ENCODE assay signal across 9 cellular contexts in genomic region chr3:11591006-11591360, GRCh38. TPM values are rescaled to one million over a fixed set of nuclear protein-coding genes. Genes with fewer than 3 reads are reported as not detected.
DNase-seq lines count a peak whose midpoint lies in the region; ATAC-seq and TF ChIP-seq lines count a peak whose summit lies in the region.
"Had no signal": no experiment of that assay in that cellular context is flagged by ENCODE, and none has a peak within 500 bp of the region (broad histone marks: within the 10 kb centered on the region; RNA-seq: fewer than 3 reads in every experiment).

No MANE protein-coding gene starts in this region.

- DNase-seq in CD4-positive, alpha-beta T cell: no peak
- peak; percentile 44 for DNase-seq in fibroblast of the aortic adventitia (ENCODE audit: low read depth)
- DNase-seq in trophoblast cell: no peak
- no peak for DNase-seq in 8988T
- no peak for DNase-seq in left lobe of liver (ENCODE audit: low spot score)
- no peak for DNase-seq in amygdala (lab: John Stamatoyannopoulos, UW)
- DNase-seq in SHP77 (lab: John Stamatoyannopoulos, UW): no peak
- DNase-seq: activated CD8-positive, alpha-beta memory T cell treated with anti-CD3 and anti-CD28 coated beads, Interleukin-2, amount 50 U/mL, for 48 hours had no signal

- H3K27ac Mint-ChIP-seq in CD4-positive, alpha-beta T cell: peak overlapping the region; percentile 64

- peak overlapping the region; percentile 18 for H2BK120ac ChIP-seq in trophoblast cell (ENCODE audit: insufficient read depth, low read length, poor library complexity)

- peak overlapping the region; percentile 8 for H4K12ac ChIP-seq in trophoblast cell (ENCODE audit: low read depth, low read length)

- H3K4me3 ChIP-seq in fibroblast of the aortic adventitia (ENCODE audit: low read depth, low read length) (no peak overlapping the region), trophoblast cell (ENCODE audit: low read depth, low read length) (no peak overlapping the region)

- peak overlapping the region; percentile 30 for H4K8ac ChIP-seq in trophoblast cell (ENCODE audit: low read depth, low read length)

- intact Hi-C loops in CD4-positive, alpha-beta T cell (cut with DNase I, micrococcal nuclease): no loop called here

- CTCF ChIA-PET in CD4-positive, alpha-beta T cell (lab: Charles Lee): interaction anchor here (0.7 kb wide), 1 partner anchor 43 kb away, joined by 3 read pairs; no protein-coding TSS in a partner anchor

- H3K36me3 Mint-ChIP-seq in CD4-positive, alpha-beta T cell (ENCODE audit: low read depth): peaks cover 76% of the 10 kb centered on the region

- H3K79me1 ChIP-seq in trophoblast cell (ENCODE audit: low read length): peaks cover 20% of the 10 kb centered on the region

- peak overlapping the region; percentile 55 for H3K4me2 ChIP-seq in trophoblast cell (ENCODE audit: low read length)

- no peak overlapping the region for H3K18ac ChIP-seq in trophoblast cell (ENCODE audit: low read length)

- no peaks in the 10 kb centered on the region for H3K27me3 Mint-ChIP-seq in CD4-positive, alpha-beta T cell

- no peak for TF ChIP-seq CTCF in CD4-positive, alpha-beta T cell (IDR thresholded peaks at IDR 0.05)
- TF ChIP-seq CTCF in VCaP (conservative IDR thresholded peaks at IDR 0.05) (no peak), fibroblast of the aortic adventitia (IDR thresholded peaks at IDR 0.05; ENCODE audit: insufficient read depth, low read length) (no peak)

- H3K14ac ChIP-seq in trophoblast cell (ENCODE audit: low read length): peak overlapping the region; percentile 18

- peaks cover 18% of the 10 kb centered on the region for H3K79me2 ChIP-seq in trophoblast cell (ENCODE audit: control insufficient read depth, insufficient read depth, low read length, poor library complexity)

- peak overlapping the region; percentile 58 for H2BK5ac ChIP-seq in trophoblast cell (ENCODE audit: low read depth, low read length, poor library complexity)

- peak overlapping the region; percentile 12 for H2BK12ac ChIP-seq in trophoblast cell (ENCODE audit: low read length)

- no peak overlapping the region for H2AK5ac ChIP-seq in trophoblast cell (ENCODE audit: low read length)

- H3K23ac ChIP-seq in trophoblast cell (ENCODE audit: low read length): no peak overlapping the region

- peaks cover 82% of the 10 kb centered on the region for H3K4me1 Mint-ChIP-seq in CD4-positive, alpha-beta T cell (ENCODE audit: low read depth)

- peak overlapping the region; percentile 60 for H4K91ac ChIP-seq in trophoblast cell (ENCODE audit: low read depth, low read length)

- no peaks in the 10 kb centered on the region for H3K9me3 Mint-ChIP-seq in CD4-positive, alpha-beta T cell

- H3K27me3 ChIP-seq in CD4-positive, alpha-beta T cell (ENCODE audit: control insufficient read depth, insufficient read depth, low read length): no peaks in the 10 kb centered on the region
- H3K27me3 ChIP-seq in trophoblast cell (ENCODE audit: insufficient read depth, low read length): no peaks in the 10 kb centered on the region

- H3K27ac ChIP-seq in CD4-positive, alpha-beta T cell (ENCODE audit: low read depth, low read length): no peak overlapping the region
- H3K27ac ChIP-seq in VCaP (peak overlapping the region; percentile 39), trophoblast cell (ENCODE audit: low read depth, low read length) (peak overlapping the region; percentile 95)

- POLR2A ChIA-PET in CD4-positive, alpha-beta T cell (lab: Charles Lee): interaction anchor here (0.6 kb wide), 1 partner anchor 53 kb away, joined by 3 read pairs; no protein-coding TSS in a partner anchor

- peaks cover 27 to 43% of the 10 kb centered on the region in 2 experiments for H3K4me1 ChIP-seq in trophoblast cell (ENCODE audit: control insufficient read depth in 1 of 2, insufficient read depth in 2 of 2, low read length in 2 of 2)

- no CpG with 5 or more reads among the region's 7 CpGs for WGBS in trophoblast cell (ENCODE audit: extremely low coverage, insufficient coverage, insufficient read length)

- no peak overlapping the region for H3K9ac ChIP-seq in trophoblast cell (ENCODE audit: low read length)

- H3K9me3 ChIP-seq in CD4-positive, alpha-beta T cell (ENCODE audit: control insufficient read depth, low read length): no peaks in the 10 kb centered on the region
- no peaks in the 10 kb centered on the region for H3K9me3 ChIP-seq in trophoblast cell (ENCODE audit: insufficient read depth, low read depth, low read length)

- no peak overlapping the region for H3K4ac ChIP-seq in trophoblast cell (ENCODE audit: low read depth, low read length)

- H2AFZ ChIP-seq in trophoblast cell (ENCODE audit: insufficient read depth, low read length, poor library complexity): peak overlapping the region; percentile 15

- H3K4me3 Mint-ChIP-seq in CD4-positive, alpha-beta T cell: no peak overlapping the region

- H3K36me3 ChIP-seq in trophoblast cell (ENCODE audit: control insufficient read depth in 1 of 2, insufficient read depth in 2 of 2, low read length in 2 of 2): peaks cover 6 to 8% of the 10 kb centered on the region in 2 experiments

- ATAC-seq in CD4-positive, alpha-beta T cell (ENCODE audit: poor library complexity): no peak
- no peak for ATAC-seq in left lobe of liver

RNA-seq across cellular contexts. Expression of gene VGLL4, which starts 52.7 kb away (rescaled TPM):
- total RNA-seq in CD4-positive, alpha-beta T cell: 10 to 100 TPM; 10.5 to 11.3 TPM
- total RNA-seq in fibroblast of the aortic adventitia (ENCODE audit: low replicate concordance) (94.2 and 131 TPM in 2 replicates), left lobe of liver (13.8 TPM)
- 44.1 and 47.0 TPM in 2 replicates for polyA plus RNA-seq in trophoblast cell (2013)
